In genomic region chr15:57526615-57527014, GRCh38 we compare ENCODE assay signal across 21 cellular contexts.
"Had no signal": no experiment of that assay in that cellular context is flagged by ENCODE, and none has a peak within 500 bp of the region (broad histone marks: within the 10 kb centered on the region; RNA-seq: fewer than 3 reads in every experiment).

No MANE protein-coding gene starts in this region.

- ATAC-seq: activated CD8-positive, alpha-beta T cell treated with anti-CD3 and anti-CD28 coated beads for 36 hours; activated T-cell treated with anti-CD3 and anti-CD28 coated beads, Interleukin-2, amount 50 U/mL, for 4 hours; activated T-helper 17 cell treated with anti-CD3 and anti-CD28 coated beads, Interleukin-2, amount 50 U/mL, for 72 hours had no signal

- DNase-seq: activated CD4-positive, alpha-beta T cell treated with anti-CD3 and anti-CD28 coated beads, Interleukin-2, amount 50 U/mL, for 1 hour; activated CD8-positive, alpha-beta T cell treated with anti-CD3 and anti-CD28 coated beads for 36 hours; activated gamma-delta T cell treated with Interleukin-2 at 50 U/mL for 16 hours; activated naive CD4-positive, alpha-beta T cell treated with anti-CD3 and anti-CD28 coated beads, Interleukin-2, amount 50 U/mL, for 16 hours; activated naive CD8-positive, alpha-beta T cell treated with anti-CD3 and anti-CD28 coated beads, Interleukin-2, amount 50 U/mL, for 24 hours; activated T-cell treated with anti-CD3 and anti-CD28 coated beads, Interleukin-2, amount 50 U/mL, for 4 hours; dermis blood vessel endothelial cell; effector CD4-positive, alpha-beta T cell; erythroblast; hippocampal formation; left colon; naive thymus-derived CD8-positive, alpha-beta T cell; stimulated activated CD4-positive, alpha-beta T cell treated with anti-CD3 and anti-CD28 coated beads, Interleukin-12 subunit alpha, Interleukin-12 subunit beta, amount 100 ng/mL, for 4 hours; stimulated activated CD4-positive, alpha-beta T cell treated with anti-CD3 and anti-CD28 coated beads, Interleukin-4, amount 100 ng/mL, for 4 hours; stimulated activated CD8-positive, alpha-beta memory T cell treated with anti-CD3 and anti-CD28 coated beads, Interleukin-4, amount 100 ng/mL, for 48 hours; stimulated activated naive CD8-positive, alpha-beta T cell treated with anti-CD3 and anti-CD28 coated beads, Interleukin-15, amount 100 ng/mL, for 72 hours; T-helper 17 cell had no signal

- H3K36me3 ChIP-seq: tibial artery had no signal

- H3K4me3 ChIP-seq: gastroesophageal sphincter, skin epidermis, tibial artery had no signal

- H3K27me3 ChIP-seq: gastroesophageal sphincter, tibial artery had no signal

- H3K9me3 ChIP-seq: gastroesophageal sphincter, tibial artery had no signal

- H3K27ac ChIP-seq: gastroesophageal sphincter, tibial artery had no signal
